ENCODE assay signal across 22 cellular contexts in the genomic region with DNA sequence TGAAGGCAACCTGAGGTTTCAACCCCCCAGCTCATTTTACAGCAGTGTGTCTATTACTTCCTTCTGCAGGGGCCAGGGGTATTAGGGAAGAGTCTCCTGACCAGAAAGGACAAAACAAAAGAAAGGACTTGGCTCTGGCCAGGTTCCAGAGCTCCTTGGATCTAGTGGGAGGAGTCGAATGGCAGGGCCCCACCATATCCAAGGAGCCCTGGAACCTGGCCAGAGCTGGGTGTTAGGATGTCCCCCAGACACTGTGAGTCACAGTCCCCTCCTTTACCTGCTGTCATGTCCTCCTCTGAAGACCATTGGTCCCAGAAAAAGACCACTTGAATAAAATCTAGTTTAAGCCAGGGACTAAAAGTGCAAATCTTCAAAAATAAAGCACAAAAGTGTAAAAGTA.
A peak's percentile ranks its signal among the peaks of the same experiment; 100 is the strongest.
DNase-seq lines count a peak whose midpoint lies in the region; ATAC-seq, FAIRE-seq and TF ChIP-seq lines count a peak whose summit lies in the region.
"Had no signal": no experiment of that assay in that cellular context is flagged by ENCODE, and none has a peak within 500 bp of the region (broad histone marks: within the 10 kb centered on the region; RNA-seq: fewer than 3 reads in every experiment).

No MANE protein-coding gene starts in this region.

- peaks cover 37% of the 10 kb centered on the region for H3K36me3 Mint-ChIP-seq in nephron (ENCODE audit: low read depth)
- H3K36me3 Mint-ChIP-seq: natural killer cell had no signal

- no peak overlapping the region for H3K27ac ChIP-seq in SJCRH30
- H3K27ac ChIP-seq: BLaER1, RWPE1 had no signal

- H3K4me1 ChIP-seq in SJCRH30 = peaks cover 5% of the 10 kb centered on the region; the same call in 1 of the 2 replicates
- H3K4me1 ChIP-seq: BLaER1 had no signal

- TF ChIP-seq CTCF in nephron (IDR thresholded peaks at IDR 0.05; ENCODE audit: unreplicated experiment in 3 of 3) = no peak

- no peak overlapping the region for H3K4me3 Mint-ChIP-seq in nephron
- H3K4me3 Mint-ChIP-seq: activated naive CD4-positive, alpha-beta T cell treated with anti-CD3 and anti-CD28 coated beads, Interleukin-2, amount 50 U/mL, for 24 hours; activated T-cell treated with anti-CD3 and anti-CD28 coated beads, Interleukin-2, amount 50 U/mL, for 4 hours; natural killer cell; stimulated activated naive CD8-positive, alpha-beta T cell treated with anti-CD3 and anti-CD28 coated beads, Interleukin-15, amount 100 ng/mL, for 72 hours had no signal

- no peak for FAIRE-seq in HTR-8/SVneo (lab: Jason Lieb, UNC)
- FAIRE-seq: kidney had no signal

- H3K9me3 Mint-ChIP-seq in nephron = peaks cover 3% of the 10 kb centered on the region
- H3K9me3 Mint-ChIP-seq: activated naive CD4-positive, alpha-beta T cell treated with anti-CD3 and anti-CD28 coated beads, Interleukin-2, amount 50 U/mL, for 24 hours; activated T-cell treated with anti-CD3 and anti-CD28 coated beads, Interleukin-2, amount 50 U/mL, for 4 hours; natural killer cell; stimulated activated naive CD8-positive, alpha-beta T cell treated with anti-CD3 and anti-CD28 coated beads, Interleukin-15, amount 100 ng/mL, for 72 hours had no signal

- H3K4me3 ChIP-seq in SJCRH30 = no peak overlapping the region
- H3K4me3 ChIP-seq: BLaER1 had no signal

- peaks cover 31% of the 10 kb centered on the region for H3K4me1 Mint-ChIP-seq in nephron
- H3K4me1 Mint-ChIP-seq: natural killer cell had no signal

- H3K36me3 ChIP-seq in SJCRH30 = no peaks in the 10 kb centered on the region

- H3K27ac Mint-ChIP-seq in nephron = peak overlapping the region in 2 of 3 experiments; percentile 79 to 87
- H3K27ac Mint-ChIP-seq: natural killer cell had no signal

- ATAC-seq in HG02588 (IDR thresholded peaks at IDR 0.05; ENCODE audit: unreplicated experiment) = no peak
- ATAC-seq: activated T-cell treated with anti-CD3 and anti-CD28 coated beads, Interleukin-2, amount 50 U/mL, for 4 hours; HCT116; natural killer cell; stimulated activated naive CD8-positive, alpha-beta T cell treated with anti-CD3 and anti-CD28 coated beads, Interleukin-15, amount 100 ng/mL, for 72 hours had no signal

- H3K27me3 Mint-ChIP-seq in nephron (ENCODE audit: low read depth) = peaks cover 5% of the 10 kb centered on the region
- H3K27me3 Mint-ChIP-seq: activated naive CD4-positive, alpha-beta T cell treated with anti-CD3 and anti-CD28 coated beads, Interleukin-2, amount 50 U/mL, for 24 hours; stimulated activated naive CD8-positive, alpha-beta T cell treated with anti-CD3 and anti-CD28 coated beads, Interleukin-15, amount 100 ng/mL, for 72 hours had no signal

- H3K27me3 ChIP-seq in SJCRH30 = no peaks in the 10 kb centered on the region
- H3K27me3 ChIP-seq: BLaER1 had no signal

- peak; percentile 21 for DNase-seq in NCI-H146 (lab: John Stamatoyannopoulos, UW)
- DNase-seq in NCI-H146 treated with DMSO at 0.1 percent for 48 hours (lab: John Stamatoyannopoulos, UW; ENCODE audit: unreplicated experiment) = no peak
- peak; percentile 48 for DNase-seq in HTR-8/SVneo (ENCODE audit: insufficient read length, low spot score)
- DNase-seq in SJCRH30 = peak; percentile 31 to 65
- no peak for DNase-seq in epidermal melanocyte (ENCODE audit: insufficient read length, low spot score)
- no peak for DNase-seq in AG08395 (ENCODE audit: low spot score)
- DNase-seq: 8988T; activated CD4-positive, CD25-positive, alpha-beta regulatory T cell; activated T-cell treated with anti-CD3 and anti-CD28 coated beads, Interleukin-2, amount 50 U/mL, for 4 hours; hypothalamus; KG1; kidney; natural killer cell; posterior cingulate gyrus; stimulated activated naive CD8-positive, alpha-beta T cell treated with anti-CD3 and anti-CD28 coated beads, Interleukin-15, amount 100 ng/mL, for 72 hours; T1000 had no signal

- no peaks in the 10 kb centered on the region for H3K9me3 ChIP-seq in SJCRH30 (replicated peaks)
- H3K9me3 ChIP-seq: BLaER1 had no signal

Comparison
In these comparisons a context has a peak if more than half of its experiments do, and no peak if none do; other contexts are left out.
1. DNase-seq: peak in NCI-H146 (single experiment), HTR-8/SVneo (single experiment) and SJCRH30 (2 of 2); none in NCI-H146 treated with DMSO at 0.1 percent for 48 hours (single experiment), epidermal melanocyte (single experiment) and AG08395 (single experiment).